ENCODE assay signal across 8 cellular contexts in genomic region chr16:89863741-89864391, GRCh38. TPM values are rescaled to one million over a fixed set of nuclear protein-coding genes. Genes with fewer than 3 reads are reported as not detected.
DNase-seq lines count a peak whose midpoint lies in the region; ATAC-seq, FAIRE-seq and TF ChIP-seq lines count a peak whose summit lies in the region.

No MANE protein-coding gene starts in this region.

- H3K9me3 ChIP-seq in liver (ENCODE audit: control insufficient read depth in 4 of 4, low read length in 3 of 4) (peaks cover 0 to 3% (median 1%) of the 10 kb centered on the region in 4 donors), HepG2 (ENCODE audit: low read length) (peaks cover 10% of the 10 kb centered on the region), kidney (ENCODE audit: control insufficient read depth in 1 of 2, low read length in 2 of 2) (peaks cover 0 to 7% of the 10 kb centered on the region in 2 donors), thoracic aorta (peaks cover 5% of the 10 kb centered on the region)

- in situ Hi-C loops in HepG2 (cut with HindIII; ENCODE audit: extremely low pct_ligation_motif_present, low pct_unique_long_range_greater_than_20kb) = no loop called here

- TF ChIP-seq RAD21 in liver (IDR thresholded peaks at IDR 0.05) = no peak
- no peak for TF ChIP-seq RAD21 in HepG2 (CRISPR knock-in tag; IDR thresholded peaks at IDR 0.05)

- H3K27ac Mint-ChIP-seq in activated naive CD8-positive, alpha-beta T cell = peak overlapping the region; percentile 71

- H3K27ac ChIP-seq in liver (ENCODE audit: low read depth in 1 of 2, low read length in 2 of 2) = peak overlapping the region; percentile 33 to 57
- H3K27ac ChIP-seq in HepG2 (ENCODE audit: extremely low read length, insufficient read depth, low read length) = no peak overlapping the region
- peak overlapping the region; percentile 25 to 82 for H3K27ac ChIP-seq in kidney (ENCODE audit: low read depth in 2 of 2, low read length in 2 of 2)
- no peak overlapping the region for H3K27ac ChIP-seq in thoracic aorta

- H3K9me3 Mint-ChIP-seq in activated naive CD8-positive, alpha-beta T cell (ENCODE audit: low read depth) = no peaks in the 10 kb centered on the region

- no peak overlapping the region for H2AFZ ChIP-seq in HepG2 (ENCODE audit: low read length)

- H3K4me1 Mint-ChIP-seq in activated naive CD8-positive, alpha-beta T cell (ENCODE audit: low read depth) = peaks cover 28% of the 10 kb centered on the region

- no peaks in the 10 kb centered on the region for H3K27me3 Mint-ChIP-seq in activated naive CD8-positive, alpha-beta T cell

- H4K20me1 ChIP-seq in HepG2 (ENCODE audit: insufficient read depth, low read length) = no peaks in the 10 kb centered on the region; the same call in 1 of the 2 replicates

- BruUV-seq in HepG2 (replicated peaks; lab: Mats Ljungman, UMichigan) = no TSS peak

- no peak for ATAC-seq in HepG2
- ATAC-seq in HG03571 (IDR thresholded peaks at IDR 0.05; ENCODE audit: unreplicated experiment) = peak; percentile 62
- ATAC-seq in thoracic aorta (ENCODE audit: insufficient number of reproducible peaks, low FRiP score, low read depth) = no peak
- ATAC-seq in HG02571 (IDR thresholded peaks at IDR 0.05; ENCODE audit: unreplicated experiment) = no peak

- DNase-seq in HepG2 (ENCODE audit: low spot score) = no peak
- DNase-seq in kidney = no peak
- DNase-seq in thoracic aorta (ENCODE audit: low spot score) = no peak
- DNase-seq in AG20443 (ENCODE audit: low spot score) = no peak

- no peaks in the 10 kb centered on the region for H3K79me2 ChIP-seq in HepG2 (ENCODE audit: insufficient read depth, low read length)

- TF ChIP-seq CTCF in liver (IDR thresholded peaks at IDR 0.05; ENCODE audit: low read depth, low read length, missing input control) (no peak), HepG2 (CRISPR knock-in tag; IDR thresholded peaks at IDR 0.05) (no peak), kidney (IDR thresholded peaks at IDR 0.05; ENCODE audit: borderline replicate concordance, extremely low read depth, insufficient read depth) (no peak), thoracic aorta (IDR thresholded peaks at IDR 0.05) (no peak)

- H3K9ac ChIP-seq in liver (ENCODE audit: low read depth in 1 of 2, low read length in 2 of 2) = peak overlapping the region in 1 of 2 donors; percentile 33
- no peak overlapping the region for H3K9ac ChIP-seq in HepG2 (ENCODE audit: insufficient read depth, low read depth, low read length)
- H3K9ac ChIP-seq in kidney (ENCODE audit: low read length in 2 of 2) = no peak overlapping the region

- no peak overlapping the region for H3K4me3 ChIP-seq in liver (ENCODE audit: low read depth in 1 of 3, low read length in 3 of 3)
- no peak overlapping the region for H3K4me3 ChIP-seq in HepG2 (replicated peaks in 1 of 3; ENCODE audit: insufficient read depth in 1 of 3, low read depth in 2 of 3, low read length in 3 of 3)
- no peak overlapping the region for H3K4me3 ChIP-seq in kidney (ENCODE audit: low read length in 2 of 2)
- H3K4me3 ChIP-seq in thoracic aorta = peak overlapping the region; percentile 24

- no peaks in the 10 kb centered on the region for H3K27me3 ChIP-seq in liver (ENCODE audit: control insufficient read depth in 4 of 4, insufficient read depth in 4 of 4, low read length in 3 of 4)
- H3K27me3 ChIP-seq in HepG2 (ENCODE audit: control insufficient read depth in 1 of 2, insufficient read depth in 2 of 2, low read length in 2 of 2) = no peaks in the 10 kb centered on the region
- H3K27me3 ChIP-seq in thoracic aorta (replicated peaks; ENCODE audit: insufficient read depth) = no peaks in the 10 kb centered on the region

- CTCF ChIA-PET in HepG2 (lab: Yijun Ruan, JAX; ENCODE audit: low intra/inter-chr PET ratio, low total read pairs) = no interaction called here

- no peak overlapping the region for H3K4me2 ChIP-seq in HepG2 (ENCODE audit: low read depth, low read length)

- TF ChIP-seq POLR2A in HepG2 (IDR thresholded peaks at IDR 0.05; ENCODE audit: insufficient read depth in 1 of 2, low read depth in 2 of 2, low read length in 2 of 2) = no peak

- H3K36me3 Mint-ChIP-seq in activated naive CD8-positive, alpha-beta T cell = no peaks in the 10 kb centered on the region

- FAIRE-seq in HepG2 (lab: Jason Lieb, UNC) = no peak
- no peak for FAIRE-seq in kidney (lab: Jason Lieb, UNC)

- POLR2A ChIA-PET in HepG2 (lab: Yijun Ruan, JAX) = interaction anchor here (0.8 to 1.2 kb wide), 2 partner anchors 9 to 35 kb away, joined by 3 read pairs; partner anchors contain the start of gene TCF25

- intact Hi-C loops in HepG2 (cut with micrococcal nuclease; ENCODE audit: unreplicated experiment) = no loop called here
- intact Hi-C loops in kidney (cut with DNase I) = loop anchor here (10.0 kb wide), 1 partner anchor 159 kb away; the partner anchor contains the start of gene SPATA2L

- H3K4me1 ChIP-seq in liver (ENCODE audit: control insufficient read depth in 4 of 4, insufficient read depth in 4 of 4, low read length in 3 of 4) = peaks cover 0 to 6% (median 0%) of the 10 kb centered on the region in 4 donors
- H3K4me1 ChIP-seq in HepG2 (ENCODE audit: insufficient read depth, low read length) = 0 out of 2 replicates have a peak, but pooled peaks cover 4% of the 10 kb centered on the region
- H3K4me1 ChIP-seq in kidney (ENCODE audit: control insufficient read depth in 1 of 2, insufficient read depth in 1 of 2, low read depth in 1 of 2, low read length in 2 of 2) = peaks cover 4% of the 10 kb centered on the region in 2 donors
- no peaks in the 10 kb centered on the region for H3K4me1 ChIP-seq in thoracic aorta (ENCODE audit: control insufficient read depth in 1 of 2, low read depth in 2 of 2)

- peaks cover 0 to 5% (median 2%) of the 10 kb centered on the region in 4 donors for H3K36me3 ChIP-seq in liver (ENCODE audit: control insufficient read depth in 4 of 4, insufficient read depth in 3 of 4, low read depth in 1 of 4, low read length in 3 of 4)
- peaks cover 33 to 43% of the 10 kb centered on the region in 2 experiments for H3K36me3 ChIP-seq in HepG2 (replicated peaks in 1 of 2; ENCODE audit: control insufficient read depth in 1 of 2, insufficient read depth in 2 of 2, low read length in 2 of 2)
- no peaks in the 10 kb centered on the region for H3K36me3 ChIP-seq in kidney (ENCODE audit: control insufficient read depth in 1 of 2, insufficient read depth in 2 of 2, low read length in 2 of 2)
- no peaks in the 10 kb centered on the region for H3K36me3 ChIP-seq in thoracic aorta

- H3K4me3 Mint-ChIP-seq in activated naive CD8-positive, alpha-beta T cell = peak overlapping the region; percentile 48

- WGBS in liver = 64% methylated on average over 17 of the region's 17 CpGs
- WGBS in HepG2 (ENCODE audit: low lambda C conversion rate) = 95% methylated on average over 17 of the region's 17 CpGs

- no peak for TF ChIP-seq EP300 in HepG2 (IDR thresholded peaks at IDR 0.05; ENCODE audit: low read depth in 2 of 2, low read length in 2 of 2)
- TF ChIP-seq EP300 in HepG2 (CRISPR knock-in tag; IDR thresholded peaks at IDR 0.05; ENCODE audit: borderline replicate concordance) = no peak

RNA-seq across cellular contexts. Expression of gene TCF25, which starts 9.5 kb away (rescaled TPM):
- 10 to 100 TPM; 59.6 to 98.8 TPM for total RNA-seq in liver
- 10 to 100 TPM; 60.8 to 92.7 TPM for polyA plus RNA-seq in liver
- total RNA-seq in HepG2 (2016; rRNA removed; fragmentation: Illumina TruSeq; extraction: Trizol) = 98.4 and 138 TPM in 2 replicates
- 70.6 and 87.2 TPM in 2 replicates for total RNA-seq in HepG2 (2016; cell fraction: cytosol; rRNA removed; fragmentation: Illumina TruSeq; extraction: Trizol; ENCODE audit: low read depth)
- total RNA-seq in HepG2 (2016; cell fraction: insoluble cytoplasmic fraction; rRNA removed; fragmentation: Illumina TruSeq; extraction: Trizol) = 75.7 and 144 TPM in 2 replicates
- 50.6 and 58.6 TPM in 2 replicates for total RNA-seq in HepG2 (2016; cell fraction: membrane; rRNA removed; fragmentation: Illumina TruSeq; extraction: Trizol)
- total RNA-seq in HepG2 (2016; cell fraction: nucleus; rRNA removed; fragmentation: Illumina TruSeq; extraction: Trizol) = 110 and 124 TPM in 2 replicates
- 206 and 274 TPM in 2 replicates for polyA plus RNA-seq in HepG2 (2011; rRNA removed)
- polyA plus RNA-seq in HepG2 (2011; cell fraction: cytosol; rRNA removed) = 65.2 and 80.6 TPM in 2 replicates
- polyA plus RNA-seq in HepG2 (2011; cell fraction: nucleus; rRNA removed) = 1,625 and 1,754 TPM in 2 replicates
- 188 and 209 TPM in 2 replicates for polyA plus RNA-seq in HepG2 (2012)
- polyA plus RNA-seq in HepG2 (2016; cell fraction: cytosol; fragmentation: Illumina TruSeq; extraction: Trizol; ENCODE audit: low read depth) = 17.8 and 22.1 TPM in 2 replicates
- 69.5 and 77.6 TPM in 2 replicates for polyA plus RNA-seq in HepG2 (2016; cell fraction: insoluble cytoplasmic fraction; fragmentation: Illumina TruSeq; extraction: Trizol; ENCODE audit: low read depth)
- 24.7 and 32.6 TPM in 2 replicates for polyA plus RNA-seq in HepG2 (2016; cell fraction: membrane; fragmentation: Illumina TruSeq; extraction: Trizol; ENCODE audit: low read depth)
- polyA plus RNA-seq in HepG2 (2016; cell fraction: nucleus; fragmentation: Illumina TruSeq; extraction: Trizol; ENCODE audit: insufficient read depth, low read depth) = 312 and 330 TPM in 2 replicates
- polyA minus RNA-seq in HepG2 (2011; rRNA and poly(A)+ RNA removed; ENCODE audit: low replicate concordance) = 107 and 121 TPM in 2 replicates
- 35.2 and 43.3 TPM in 2 replicates for polyA minus RNA-seq in HepG2 (2011; cell fraction: cytosol; rRNA and poly(A)+ RNA removed)
- 166 and 179 TPM in 2 replicates for polyA minus RNA-seq in HepG2 (2011; cell fraction: nucleus; rRNA and poly(A)+ RNA removed)
- 209 TPM for total RNA-seq in kidney
- 157 TPM for polyA plus RNA-seq in kidney (ENCODE audit: insufficient read depth, low read depth, low replicate concordance)
- total RNA-seq in thoracic aorta = 100 to 1,000 TPM; 166 to 247 TPM

RNA-seq across cellular contexts. Expression of gene SPIRE2, which starts 35.6 kb away (rescaled TPM):
- total RNA-seq in liver (1 to 10 TPM; 3.2 to 7.2 TPM), HepG2 (2016; rRNA removed; fragmentation: Illumina TruSeq; extraction: Trizol) (7.6 and 13.3 TPM in 2 replicates), kidney (6.5 TPM), thoracic aorta (1 to 10 TPM in 1 of 2 donors, not detected in 1; 2.0 TPM)
- polyA plus RNA-seq in liver (1 to 10 TPM; 1.7 to 2.6 TPM), HepG2 (2011; rRNA removed) (37.5 and 55.7 TPM in 2 replicates), kidney (ENCODE audit: insufficient read depth, low read depth, low replicate concordance) (2.9 TPM)
- total RNA-seq in HepG2 (2016; cell fraction: cytosol; rRNA removed; fragmentation: Illumina TruSeq; extraction: Trizol; ENCODE audit: low read depth) = 7.4 and 7.6 TPM in 2 replicates
- 6.9 and 15.0 TPM in 2 replicates for total RNA-seq in HepG2 (2016; cell fraction: insoluble cytoplasmic fraction; rRNA removed; fragmentation: Illumina TruSeq; extraction: Trizol)
- total RNA-seq in HepG2 (2016; cell fraction: membrane; rRNA removed; fragmentation: Illumina TruSeq; extraction: Trizol) = 13.7 and 13.8 TPM in 2 replicates
- 16.9 and 26.9 TPM in 2 replicates for total RNA-seq in HepG2 (2016; cell fraction: nucleus; rRNA removed; fragmentation: Illumina TruSeq; extraction: Trizol)
- polyA plus RNA-seq in HepG2 (2011; cell fraction: cytosol; rRNA removed) = 29.8 and 35.9 TPM in 2 replicates
- 186 and 193 TPM in 2 replicates for polyA plus RNA-seq in HepG2 (2011; cell fraction: nucleus; rRNA removed)
- 30.1 and 41.7 TPM in 2 replicates for polyA plus RNA-seq in HepG2 (2012)
- 5.5 and 5.7 TPM in 2 replicates for polyA plus RNA-seq in HepG2 (2016; cell fraction: cytosol; fragmentation: Illumina TruSeq; extraction: Trizol; ENCODE audit: low read depth)
- 9.8 and 12.7 TPM in 2 replicates for polyA plus RNA-seq in HepG2 (2016; cell fraction: insoluble cytoplasmic fraction; fragmentation: Illumina TruSeq; extraction: Trizol; ENCODE audit: low read depth)
- 11.2 and 11.5 TPM in 2 replicates for polyA plus RNA-seq in HepG2 (2016; cell fraction: membrane; fragmentation: Illumina TruSeq; extraction: Trizol; ENCODE audit: low read depth)
- polyA plus RNA-seq in HepG2 (2016; cell fraction: nucleus; fragmentation: Illumina TruSeq; extraction: Trizol; ENCODE audit: insufficient read depth, low read depth) = 72.0 and 77.2 TPM in 2 replicates
- polyA minus RNA-seq in HepG2 (2011; rRNA and poly(A)+ RNA removed; ENCODE audit: low replicate concordance) = 39.8 and 51.7 TPM in 2 replicates
- polyA minus RNA-seq in HepG2 (2011; cell fraction: cytosol; rRNA and poly(A)+ RNA removed) = 21.2 and 22.1 TPM in 2 replicates
- 47.1 and 54.0 TPM in 2 replicates for polyA minus RNA-seq in HepG2 (2011; cell fraction: nucleus; rRNA and poly(A)+ RNA removed)

RNA-seq across cellular contexts. Expression of gene FANCA, which starts 47.4 kb away (rescaled TPM):
- total RNA-seq in liver (10 to 100 TPM in 1 of 2 donors, 1 to 10 TPM in 1; 5.9 to 21.0 TPM), HepG2 (2016; rRNA removed; fragmentation: Illumina TruSeq; extraction: Trizol) (45.7 and 106 TPM in 2 replicates), kidney (8.9 TPM), thoracic aorta (1 to 10 TPM; 2.5 to 3.7 TPM)
- polyA plus RNA-seq in liver (1 to 10 TPM; 5.3 to 5.8 TPM), HepG2 (2011; rRNA removed) (77.9 and 88.0 TPM in 2 replicates), kidney (ENCODE audit: insufficient read depth, low read depth, low replicate concordance) (2.2 TPM)
- 46.6 and 48.3 TPM in 2 replicates for total RNA-seq in HepG2 (2016; cell fraction: cytosol; rRNA removed; fragmentation: Illumina TruSeq; extraction: Trizol; ENCODE audit: low read depth)
- 43.7 and 101 TPM in 2 replicates for total RNA-seq in HepG2 (2016; cell fraction: insoluble cytoplasmic fraction; rRNA removed; fragmentation: Illumina TruSeq; extraction: Trizol)
- total RNA-seq in HepG2 (2016; cell fraction: membrane; rRNA removed; fragmentation: Illumina TruSeq; extraction: Trizol) = 27.1 and 30.3 TPM in 2 replicates
- total RNA-seq in HepG2 (2016; cell fraction: nucleus; rRNA removed; fragmentation: Illumina TruSeq; extraction: Trizol) = 179 and 193 TPM in 2 replicates
- 20.9 and 33.5 TPM in 2 replicates for polyA plus RNA-seq in HepG2 (2011; cell fraction: cytosol; rRNA removed)
- polyA plus RNA-seq in HepG2 (2011; cell fraction: nucleus; rRNA removed) = 552 and 945 TPM in 2 replicates
- polyA plus RNA-seq in HepG2 (2012) = 51.2 and 57.6 TPM in 2 replicates
- polyA plus RNA-seq in HepG2 (2016; cell fraction: cytosol; fragmentation: Illumina TruSeq; extraction: Trizol; ENCODE audit: low read depth) = 6.7 and 7.8 TPM in 2 replicates
- 40.2 and 46.3 TPM in 2 replicates for polyA plus RNA-seq in HepG2 (2016; cell fraction: insoluble cytoplasmic fraction; fragmentation: Illumina TruSeq; extraction: Trizol; ENCODE audit: low read depth)
- 13.5 and 16.8 TPM in 2 replicates for polyA plus RNA-seq in HepG2 (2016; cell fraction: membrane; fragmentation: Illumina TruSeq; extraction: Trizol; ENCODE audit: low read depth)
- 471 and 532 TPM in 2 replicates for polyA plus RNA-seq in HepG2 (2016; cell fraction: nucleus; fragmentation: Illumina TruSeq; extraction: Trizol; ENCODE audit: insufficient read depth, low read depth)
- 118 and 216 TPM in 2 replicates for polyA minus RNA-seq in HepG2 (2011; rRNA and poly(A)+ RNA removed; ENCODE audit: low replicate concordance)
- 14.8 and 19.6 TPM in 2 replicates for polyA minus RNA-seq in HepG2 (2011; cell fraction: cytosol; rRNA and poly(A)+ RNA removed)
- polyA minus RNA-seq in HepG2 (2011; cell fraction: nucleus; rRNA and poly(A)+ RNA removed) = 151 and 196 TPM in 2 replicates

RNA-seq across cellular contexts. Expression of gene MC1R, which starts 54.8 kb away (rescaled TPM):
- total RNA-seq in liver (1 to 10 TPM in 1 of 2 donors, under 1 TPM in 1; 0.19 to 3.3 TPM), HepG2 (2016; rRNA removed; fragmentation: Illumina TruSeq; extraction: Trizol) (7.2 and 9.1 TPM in 2 replicates), kidney (13.5 TPM), thoracic aorta (10 to 100 TPM; 13.1 to 19.3 TPM)
- polyA plus RNA-seq in liver (under 1 TPM; 0.24 to 0.37 TPM), HepG2 (2011; rRNA removed) (14.8 and 20.0 TPM in 2 replicates), kidney (ENCODE audit: insufficient read depth, low read depth, low replicate concordance) (2.1 TPM)
- 3.5 and 3.7 TPM in 2 replicates for total RNA-seq in HepG2 (2016; cell fraction: cytosol; rRNA removed; fragmentation: Illumina TruSeq; extraction: Trizol; ENCODE audit: low read depth)
- 8.1 and 8.7 TPM in 2 replicates for total RNA-seq in HepG2 (2016; cell fraction: insoluble cytoplasmic fraction; rRNA removed; fragmentation: Illumina TruSeq; extraction: Trizol)
- 8.1 and 9.5 TPM in 2 replicates for total RNA-seq in HepG2 (2016; cell fraction: membrane; rRNA removed; fragmentation: Illumina TruSeq; extraction: Trizol)
- 7.2 and 7.7 TPM in 2 replicates for total RNA-seq in HepG2 (2016; cell fraction: nucleus; rRNA removed; fragmentation: Illumina TruSeq; extraction: Trizol)
- polyA plus RNA-seq in HepG2 (2011; cell fraction: cytosol; rRNA removed) = 14.8 and 18.9 TPM in 2 replicates
- polyA plus RNA-seq in HepG2 (2011; cell fraction: nucleus; rRNA removed) = 89.3 and 96.4 TPM in 2 replicates
- 6.5 and 12.0 TPM in 2 replicates for polyA plus RNA-seq in HepG2 (2012)
- 2.9 and 3.1 TPM in 2 replicates for polyA plus RNA-seq in HepG2 (2016; cell fraction: cytosol; fragmentation: Illumina TruSeq; extraction: Trizol; ENCODE audit: low read depth)
- polyA plus RNA-seq in HepG2 (2016; cell fraction: insoluble cytoplasmic fraction; fragmentation: Illumina TruSeq; extraction: Trizol; ENCODE audit: low read depth) = 6.7 and 7.1 TPM in 2 replicates
- 6.5 and 7.5 TPM in 2 replicates for polyA plus RNA-seq in HepG2 (2016; cell fraction: membrane; fragmentation: Illumina TruSeq; extraction: Trizol; ENCODE audit: low read depth)
- polyA plus RNA-seq in HepG2 (2016; cell fraction: nucleus; fragmentation: Illumina TruSeq; extraction: Trizol; ENCODE audit: insufficient read depth, low read depth) = 17.7 and 19.3 TPM in 2 replicates
- 23.7 and 30.7 TPM in 2 replicates for polyA minus RNA-seq in HepG2 (2011; rRNA and poly(A)+ RNA removed; ENCODE audit: low replicate concordance)
- 5.4 and 5.5 TPM in 2 replicates for polyA minus RNA-seq in HepG2 (2011; cell fraction: cytosol; rRNA and poly(A)+ RNA removed)
- polyA minus RNA-seq in HepG2 (2011; cell fraction: nucleus; rRNA and poly(A)+ RNA removed) = 16.0 and 17.0 TPM in 2 replicates

RNA-seq across cellular contexts. Expression of gene TUBB3, which starts 59.3 kb away (rescaled TPM):
- total RNA-seq in liver = under 1 TPM; 0.25 to 0.89 TPM
- polyA plus RNA-seq in liver = under 1 TPM in 1 of 2 donors, not detected in 1; 0.17 TPM
- total RNA-seq in HepG2 (2016; rRNA removed; fragmentation: Illumina TruSeq; extraction: Trizol) = 161 and 185 TPM in 2 replicates
- total RNA-seq in HepG2 (2016; cell fraction: cytosol; rRNA removed; fragmentation: Illumina TruSeq; extraction: Trizol; ENCODE audit: low read depth) = 94.2 and 96.8 TPM in 2 replicates
- total RNA-seq in HepG2 (2016; cell fraction: insoluble cytoplasmic fraction; rRNA removed; fragmentation: Illumina TruSeq; extraction: Trizol) = 145 and 195 TPM in 2 replicates
- total RNA-seq in HepG2 (2016; cell fraction: membrane; rRNA removed; fragmentation: Illumina TruSeq; extraction: Trizol) = 140 and 142 TPM in 2 replicates
- total RNA-seq in HepG2 (2016; cell fraction: nucleus; rRNA removed; fragmentation: Illumina TruSeq; extraction: Trizol) = 81.3 and 94.7 TPM in 2 replicates
- polyA plus RNA-seq in HepG2 (2011; rRNA removed) = 110 and 152 TPM in 2 replicates
- polyA plus RNA-seq in HepG2 (2011; cell fraction: cytosol; rRNA removed) = 84.2 and 120 TPM in 2 replicates
- 168 and 179 TPM in 2 replicates for polyA plus RNA-seq in HepG2 (2011; cell fraction: nucleus; rRNA removed)
- 45.2 and 119 TPM in 2 replicates for polyA plus RNA-seq in HepG2 (2012)
- 63.1 and 64.3 TPM in 2 replicates for polyA plus RNA-seq in HepG2 (2016; cell fraction: cytosol; fragmentation: Illumina TruSeq; extraction: Trizol; ENCODE audit: low read depth)
- polyA plus RNA-seq in HepG2 (2016; cell fraction: insoluble cytoplasmic fraction; fragmentation: Illumina TruSeq; extraction: Trizol; ENCODE audit: low read depth) = 127 and 159 TPM in 2 replicates
- 87.3 and 99.0 TPM in 2 replicates for polyA plus RNA-seq in HepG2 (2016; cell fraction: membrane; fragmentation: Illumina TruSeq; extraction: Trizol; ENCODE audit: low read depth)
- polyA plus RNA-seq in HepG2 (2016; cell fraction: nucleus; fragmentation: Illumina TruSeq; extraction: Trizol; ENCODE audit: insufficient read depth, low read depth) = 138 and 154 TPM in 2 replicates
- 34.9 and 340 TPM in 2 replicates for polyA minus RNA-seq in HepG2 (2011; rRNA and poly(A)+ RNA removed; ENCODE audit: low replicate concordance)
- 99.4 and 107 TPM in 2 replicates for polyA minus RNA-seq in HepG2 (2011; cell fraction: cytosol; rRNA and poly(A)+ RNA removed)
- 34.8 and 42.6 TPM in 2 replicates for polyA minus RNA-seq in HepG2 (2011; cell fraction: nucleus; rRNA and poly(A)+ RNA removed)
- total RNA-seq in kidney = 35.0 TPM
- 3.4 TPM for polyA plus RNA-seq in kidney (ENCODE audit: insufficient read depth, low read depth, low replicate concordance)
- total RNA-seq in thoracic aorta = 10 to 100 TPM in 1 of 2 donors, 1 to 10 TPM in 1; 4.2 to 18.0 TPM

Comparison
In these comparisons a context has a peak if more than half of its experiments do, and no peak if none do; other contexts are left out.
1. H3K27ac ChIP-seq: peak in liver (2 of 2) and kidney (2 of 2); none in HepG2 (single experiment) and thoracic aorta (0 of 2).